ENCODE assay signal across 22 cellular contexts in the genomic region with DNA sequence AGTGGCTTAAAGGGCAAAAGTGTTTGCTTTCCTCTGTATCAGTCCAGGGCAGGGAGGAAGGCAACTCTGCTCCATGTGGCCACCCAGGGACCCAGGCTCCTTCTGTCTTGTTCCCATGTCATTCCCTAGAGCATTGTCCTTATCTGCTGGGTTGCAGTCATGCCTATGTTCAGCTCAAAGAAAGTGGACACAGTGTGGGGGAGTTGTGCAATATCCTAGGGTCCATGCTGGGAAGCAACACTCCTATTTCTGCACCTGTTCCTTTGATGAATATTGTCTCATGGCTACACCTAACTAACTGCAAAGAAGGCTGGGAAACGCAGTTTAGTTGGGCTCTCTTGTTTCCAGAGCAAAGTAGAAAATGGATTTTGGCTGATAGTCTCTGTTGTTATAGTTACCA.
"Had no signal": no experiment of that assay in that cellular context is flagged by ENCODE, and none has a peak within 500 bp of the region (broad histone marks: within the 10 kb centered on the region; RNA-seq: fewer than 3 reads in every experiment).

No MANE protein-coding gene starts in this region.

- H2AFZ ChIP-seq: parathyroid adenoma had no signal

- H3K36me3 ChIP-seq: esophagus muscularis mucosa, heart right ventricle, left lung, right atrium auricular region, sigmoid colon, stomach, thyroid gland had no signal

- H3K79me2 ChIP-seq: parathyroid adenoma had no signal

- DNase-seq: effector memory CD4-positive, alpha-beta T cell; foreskin melanocyte; glutamatergic neuron; heart right ventricle; hippocampal formation; left cardiac atrium; left lung; mesendoderm; midbrain; natural killer cell; sigmoid colon; stimulated activated CD4-positive, alpha-beta T cell treated with anti-CD3 and anti-CD28 coated beads, Interleukin-2, amount 100 ng/mL, for 24 hours; stimulated activated CD4-positive, alpha-beta T cell treated with anti-CD3 and anti-CD28 coated beads, Interleukin-4, amount 100 ng/mL, for 24 hours; stimulated activated naive CD4-positive, alpha-beta T cell treated with Interleukin-2 at 50 U/mL for 16 hours; stomach; thyroid gland had no signal

- H3K9me3 ChIP-seq: esophagus muscularis mucosa, left lung, right atrium auricular region, sigmoid colon, stomach, thyroid gland had no signal

- H3K27me3 ChIP-seq: esophagus muscularis mucosa, heart right ventricle, left lung, right atrium auricular region, sigmoid colon, stomach, thyroid gland had no signal

- H3K4me1 ChIP-seq: left lung, parathyroid adenoma, right atrium auricular region, stomach, thyroid gland had no signal

- ATAC-seq: heart right ventricle; left cardiac atrium; left lung; natural killer cell; stimulated activated effector memory CD8-positive, alpha-beta T cell treated with anti-CD3 and anti-CD28 coated beads, Interleukin-12 subunit alpha, Interleukin-12 subunit beta, amount 100 ng/mL, for 72 hours had no signal

- FAIRE-seq: islet of Langerhans had no signal

- H3K4me3 ChIP-seq: coronary artery, esophagus muscularis mucosa, heart right ventricle, left lung, right atrium auricular region, sigmoid colon, stomach, thyroid gland had no signal

- H3K9ac ChIP-seq: parathyroid adenoma had no signal

- H3K27ac ChIP-seq: coronary artery, esophagus muscularis mucosa, heart right ventricle, left lung, parathyroid adenoma, right atrium auricular region, sigmoid colon, stomach, thyroid gland had no signal
